Comparison of ENCODE assay signal across 18 cellular contexts in genomic region chr5:137642091-137642490, GRCh38.
A peak's percentile ranks its signal among the peaks of the same experiment; 100 is the strongest.
DNase-seq lines count a peak whose midpoint lies in the region; ATAC-seq, FAIRE-seq and TF ChIP-seq lines count a peak whose summit lies in the region.
"Had no signal": no experiment of that assay in that cellular context is flagged by ENCODE, and none has a peak within 500 bp of the region (broad histone marks: within the 10 kb centered on the region; RNA-seq: fewer than 3 reads in every experiment).

No MANE protein-coding gene starts in this region.

- H3K9me3 ChIP-seq in thyroid gland = no peaks in the 10 kb centered on the region
- peaks cover 0 to 25% (median 1%) of the 10 kb centered on the region in 4 donors for H3K9me3 ChIP-seq in tibial nerve

- TF ChIP-seq CTCF in endothelial cell (IDR thresholded peaks at IDR 0.05; ENCODE audit: unreplicated experiment) (no peak), thyroid gland (IDR thresholded peaks at IDR 0.05) (no peak), tibial nerve (IDR thresholded peaks at IDR 0.05) (no peak)

- H3K36me3 ChIP-seq in thyroid gland (no peaks in the 10 kb centered on the region), tibial nerve (peaks cover 0 to 48% (median 0%) of the 10 kb centered on the region in 3 donors)

- no peak for TF ChIP-seq POLR2A in thyroid gland (IDR thresholded peaks at IDR 0.05)
- no peak for TF ChIP-seq POLR2A in tibial nerve (IDR thresholded peaks at IDR 0.05)

- CTCF ChIA-PET in activated CD4-positive, alpha-beta memory T cell treated with anti-CD3 and anti-CD28 coated beads for 36 hours (lab: Charles Lee) = interaction anchor here (1.3 to 4.0 kb wide), 3 partner anchors 12 to 102 kb away, joined by 4 to 21 read pairs (median 4); no protein-coding TSS in a partner anchor

- H3K27ac Mint-ChIP-seq in endothelial cell (ENCODE audit: unreplicated experiment) = no peak overlapping the region
- H3K27ac Mint-ChIP-seq in activated CD4-positive, alpha-beta memory T cell treated with anti-CD3 and anti-CD28 coated beads for 36 hours = no peak overlapping the region

- WGBS in thyroid gland, 2 donors = 87 to 89% methylated on average over 4 of the region's 4 CpGs
- 85 to 91% methylated on average over 4 of the region's 4 CpGs for WGBS in tibial nerve, 2 donors

- H3K27ac ChIP-seq in thyroid gland (peak overlapping the region in 2 of 3 donors; percentile 43 to 57), tibial nerve (no peak overlapping the region)
- H3K27ac ChIP-seq: GM23248 had no signal

- intact Hi-C loops in thyroid gland (cut with DNase I) = no loop called here
- intact Hi-C loops in activated CD4-positive, alpha-beta memory T cell treated with anti-CD3 and anti-CD28 coated beads for 36 hours (cut with micrococcal nuclease) = no loop called here

- FAIRE-seq in islet of Langerhans (lab: Jason Lieb, UNC) = peak; percentile 24
- FAIRE-seq: G401.6, GM12892, H1 had no signal

- H3K4me1 ChIP-seq in thyroid gland = peaks cover 17 to 34% of the 10 kb centered on the region in 2 donors
- H3K4me1 ChIP-seq in tibial nerve = no peaks in the 10 kb centered on the region

- peaks cover 3% of the 10 kb centered on the region for H3K27me3 Mint-ChIP-seq in endothelial cell (ENCODE audit: unreplicated experiment)
- no peaks in the 10 kb centered on the region for H3K27me3 Mint-ChIP-seq in activated CD4-positive, alpha-beta memory T cell treated with anti-CD3 and anti-CD28 coated beads for 36 hours
- H3K27me3 Mint-ChIP-seq: CD4-positive, alpha-beta memory T cell had no signal

- no peaks in the 10 kb centered on the region for H3K4me1 Mint-ChIP-seq in endothelial cell (ENCODE audit: unreplicated experiment)
- H3K4me1 Mint-ChIP-seq in activated CD4-positive, alpha-beta memory T cell treated with anti-CD3 and anti-CD28 coated beads for 36 hours (ENCODE audit: low read depth) = no peaks in the 10 kb centered on the region
- H3K4me1 Mint-ChIP-seq: CD4-positive, alpha-beta memory T cell had no signal

- ATAC-seq in GM21390 (IDR thresholded peaks at IDR 0.05; ENCODE audit: unreplicated experiment) = no peak

- H3K9me3 Mint-ChIP-seq in endothelial cell (ENCODE audit: unreplicated experiment) = no peaks in the 10 kb centered on the region
- peaks cover 4% of the 10 kb centered on the region for H3K9me3 Mint-ChIP-seq in activated CD4-positive, alpha-beta memory T cell treated with anti-CD3 and anti-CD28 coated beads for 36 hours

- DNase-seq in endothelial cell (ENCODE audit: low spot score) (no peak), thyroid gland (no peak), tibial nerve (ENCODE audit: low spot score in 2 of 2) (no peak)
- no peak for DNase-seq in activated CD4-positive, alpha-beta memory T cell treated with anti-CD3 and anti-CD28 coated beads for 36 hours
- DNase-seq: C1 segment of cervical spinal cord; Calu3; CD4-positive, alpha-beta memory T cell; COR-L47; DMS153; DND-41; GM23248; H7; HCEC 1CT had no signal

- H3K27me3 ChIP-seq in thyroid gland (no peaks in the 10 kb centered on the region), tibial nerve (no peaks in the 10 kb centered on the region)

- TF ChIP-seq EP300 in tibial nerve (IDR thresholded peaks at IDR 0.05) = no peak

- POLR2A ChIA-PET in activated CD4-positive, alpha-beta memory T cell treated with anti-CD3 and anti-CD28 coated beads for 36 hours (lab: Charles Lee) = no interaction called here

- H3K4me3 ChIP-seq in thyroid gland (replicated peaks in 1 of 3) (no peak overlapping the region), tibial nerve (no peak overlapping the region)
- H3K4me3 ChIP-seq: GM23248 had no signal

- H3K36me3 Mint-ChIP-seq in endothelial cell (ENCODE audit: low read depth, unreplicated experiment) = peaks cover 66% of the 10 kb centered on the region
- peaks cover 14% of the 10 kb centered on the region for H3K36me3 Mint-ChIP-seq in activated CD4-positive, alpha-beta memory T cell treated with anti-CD3 and anti-CD28 coated beads for 36 hours

- peak overlapping the region; percentile 17 for H3K4me3 Mint-ChIP-seq in endothelial cell (ENCODE audit: unreplicated experiment)
- H3K4me3 Mint-ChIP-seq in activated CD4-positive, alpha-beta memory T cell treated with anti-CD3 and anti-CD28 coated beads for 36 hours = no peak overlapping the region
- H3K4me3 Mint-ChIP-seq: CD4-positive, alpha-beta memory T cell had no signal

Comparison
In these comparisons a context has a peak if more than half of its experiments do, and no peak if none do; other contexts are left out.
1. H3K27ac ChIP-seq: peak in thyroid gland (2 of 3); none in tibial nerve (0 of 4).